In the genomic region with DNA sequence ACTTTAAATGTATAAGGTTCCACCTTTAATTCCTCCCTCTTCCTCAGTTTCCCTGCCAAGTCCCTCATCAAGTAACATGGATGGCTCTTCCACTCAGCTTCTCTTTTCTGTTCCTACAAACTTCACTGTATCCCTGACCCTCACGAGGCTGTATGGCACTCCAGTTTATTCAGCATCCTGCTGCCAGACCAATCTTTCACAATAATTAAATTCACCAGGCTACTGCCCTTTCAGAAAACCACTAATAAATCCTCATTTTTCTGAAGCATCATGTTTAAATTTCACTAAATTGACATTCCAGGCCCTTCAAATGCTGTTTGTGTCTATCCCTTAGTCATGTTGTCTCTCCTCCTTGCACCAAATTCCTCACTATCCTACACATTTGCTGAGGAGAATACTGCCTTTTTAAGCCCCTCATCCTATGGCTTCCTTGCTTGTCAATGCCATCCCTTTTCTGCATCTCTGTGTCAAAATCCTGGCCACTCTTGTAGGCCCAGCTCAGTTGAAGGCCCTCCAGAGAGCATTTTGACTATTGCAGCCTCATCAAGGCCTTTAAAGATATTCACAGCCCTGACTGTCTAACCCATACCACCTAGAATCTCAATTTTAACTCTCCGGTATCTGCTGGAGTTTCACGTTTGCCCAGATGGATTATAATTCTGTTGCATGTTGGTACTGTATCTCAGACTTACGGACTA, we compare ENCODE assay signal across 18 cellular contexts. TPM values are rescaled to one million over a fixed set of nuclear protein-coding genes. Genes with fewer than 3 reads are reported as not detected.
DNase-seq lines count a peak whose midpoint lies in the region; ATAC-seq, FAIRE-seq and TF ChIP-seq lines count a peak whose summit lies in the region.
"Had no signal": no experiment of that assay in that cellular context is flagged by ENCODE, and none has a peak within 500 bp of the region (broad histone marks: within the 10 kb centered on the region; RNA-seq: fewer than 3 reads in every experiment).

No MANE protein-coding gene starts in this region.

- TF ChIP-seq POLR2A in HepG2 (IDR thresholded peaks at IDR 0.05; ENCODE audit: insufficient read depth in 1 of 2, low read depth in 2 of 2, low read length in 2 of 2) (no peak), right lobe of liver (IDR thresholded peaks at IDR 0.05) (no peak)

- no peak overlapping the region for H3K9ac ChIP-seq in HepG2 (ENCODE audit: insufficient read depth, low read depth, low read length)
- no peak overlapping the region for H3K9ac ChIP-seq in parathyroid adenoma

- no peak for TF ChIP-seq EP300 in HepG2 (IDR thresholded peaks at IDR 0.05; ENCODE audit: low read depth in 2 of 2, low read length in 2 of 2)
- no peak for TF ChIP-seq EP300 in HepG2 (CRISPR knock-in tag; IDR thresholded peaks at IDR 0.05; ENCODE audit: borderline replicate concordance)

- TF ChIP-seq RAD21 in HepG2 (CRISPR knock-in tag; IDR thresholded peaks at IDR 0.05) = no peak

- H3K4me2 ChIP-seq in HepG2 (ENCODE audit: low read depth, low read length) (no peak overlapping the region), parathyroid adenoma (ENCODE audit: low read length) (no peak overlapping the region)

- FAIRE-seq in HepG2 (lab: Jason Lieb, UNC) = no peak
- FAIRE-seq in bronchial epithelial cell (lab: Jason Lieb, UNC) = peak; percentile 72
- FAIRE-seq: A204.1, D721Med, G401.6, GM19239 had no signal

- 53% methylated on average over 4 of the region's 4 CpGs for WGBS in HepG2 (ENCODE audit: low lambda C conversion rate)
- 85% methylated on average over 4 of the region's 4 CpGs for WGBS in right lobe of liver (ENCODE audit: insufficient coverage, low coverage, low lambda C conversion rate, missing lambda C conversion rate)

- no peaks in the 10 kb centered on the region for H3K4me1 ChIP-seq in HepG2 (ENCODE audit: insufficient read depth, low read length)
- H3K4me1 ChIP-seq in right lobe of liver = no peaks in the 10 kb centered on the region
- H3K4me1 ChIP-seq in parathyroid adenoma = peaks cover 6% of the 10 kb centered on the region

- DNase-seq in HepG2 (ENCODE audit: low spot score) = no peak
- DNase-seq in right lobe of liver = no peak
- DNase-seq in bronchial epithelial cell (ENCODE audit: low read depth) = no peak
- no peak for DNase-seq in activated effector memory CD4-positive, alpha-beta T cell treated with Interleukin-2 at 50 U/mL for 16 hours
- no peak for DNase-seq in NCI-H187 (lab: John Stamatoyannopoulos, UW)
- no peak for DNase-seq in kidney tubule cell (ENCODE audit: low spot score)
- DNase-seq: C1 segment of cervical spinal cord; CD4-positive, alpha-beta T cell; DMS153; DMS79 treated with DMSO at 0.1 percent for 48 hours; EL; GOT3; H9 had no signal

- H3K79me2 ChIP-seq in HepG2 (ENCODE audit: insufficient read depth, low read length) (no peaks in the 10 kb centered on the region), parathyroid adenoma (no peaks in the 10 kb centered on the region)

- no peaks in the 10 kb centered on the region for H4K20me1 ChIP-seq in HepG2 (ENCODE audit: insufficient read depth, low read length)

- H3K9me3 ChIP-seq in HepG2 (ENCODE audit: low read length) = no peaks in the 10 kb centered on the region
- H3K9me3 ChIP-seq in right lobe of liver = no peaks in the 10 kb centered on the region
- no peaks in the 10 kb centered on the region for H3K9me3 ChIP-seq in parathyroid adenoma (ENCODE audit: control insufficient read depth, low read length)

- H3K4me3 ChIP-seq in HepG2 (replicated peaks in 1 of 3; ENCODE audit: insufficient read depth in 1 of 3, low read depth in 2 of 3, low read length in 3 of 3) = no peak overlapping the region
- H3K4me3 ChIP-seq in right lobe of liver = no peak overlapping the region
- H3K4me3 ChIP-seq in bronchial epithelial cell (ENCODE audit: low read depth, low read length) = no peak overlapping the region
- no peak overlapping the region for H3K4me3 ChIP-seq in parathyroid adenoma (ENCODE audit: low read depth, low read length)

- in situ Hi-C loops in HepG2 (cut with HindIII; ENCODE audit: extremely low pct_ligation_motif_present, low pct_unique_long_range_greater_than_20kb) = no loop called here

- H2AFZ ChIP-seq in HepG2 (ENCODE audit: low read length) (no peak overlapping the region), parathyroid adenoma (peak overlapping the region; percentile 28)

- H3K27me3 ChIP-seq in HepG2 (ENCODE audit: control insufficient read depth in 1 of 2, insufficient read depth in 2 of 2, low read length in 2 of 2) = no peaks in the 10 kb centered on the region
- no peaks in the 10 kb centered on the region for H3K27me3 ChIP-seq in right lobe of liver
- no peaks in the 10 kb centered on the region for H3K27me3 ChIP-seq in bronchial epithelial cell (ENCODE audit: control insufficient read depth, insufficient read depth, low read length)
- no peaks in the 10 kb centered on the region for H3K27me3 ChIP-seq in parathyroid adenoma (ENCODE audit: control insufficient read depth, insufficient read depth, low read length)

- CTCF ChIA-PET in HepG2 (lab: Yijun Ruan, JAX; ENCODE audit: low intra/inter-chr PET ratio, low total read pairs) = no interaction called here

- H3K27ac ChIP-seq in HepG2 (ENCODE audit: extremely low read length, insufficient read depth, low read length) = no peak overlapping the region
- H3K27ac ChIP-seq in right lobe of liver = no peak overlapping the region
- no peak overlapping the region for H3K27ac ChIP-seq in parathyroid adenoma

- intact Hi-C loops in HepG2 (cut with micrococcal nuclease; ENCODE audit: unreplicated experiment) = no loop called here
- intact Hi-C loops in right lobe of liver (cut with DNase I) = loop anchor here in 1 of 2 donors (10.0 kb wide), 1 partner anchor 164 kb away; no protein-coding TSS in a partner anchor

- TF ChIP-seq CTCF in HepG2 (CRISPR knock-in tag; IDR thresholded peaks at IDR 0.05) (no peak), right lobe of liver (IDR thresholded peaks at IDR 0.05) (no peak), bronchial epithelial cell (IDR thresholded peaks at IDR 0.05; ENCODE audit: insufficient read depth, low read length, severe bottlenecking) (no peak), parathyroid adenoma (IDR thresholded peaks at IDR 0.05) (no peak)

- H3K36me3 ChIP-seq in HepG2 (replicated peaks in 1 of 2; ENCODE audit: control insufficient read depth in 1 of 2, insufficient read depth in 2 of 2, low read length in 2 of 2) (no peaks in the 10 kb centered on the region), right lobe of liver (no peaks in the 10 kb centered on the region), bronchial epithelial cell (ENCODE audit: control insufficient read depth, insufficient read depth, low read length) (no peaks in the 10 kb centered on the region), parathyroid adenoma (ENCODE audit: control insufficient read depth, insufficient read depth, low read length) (no peaks in the 10 kb centered on the region)

- no TSS peak for BruUV-seq in HepG2 (replicated peaks; lab: Mats Ljungman, UMichigan)

- POLR2A ChIA-PET in HepG2 (lab: Yijun Ruan, JAX) = no interaction called here

- ATAC-seq in HepG2 = peak; percentile 69
- no peak for ATAC-seq in right lobe of liver

RNA-seq across cellular contexts. Expression of a gene that starts 22.8 kb away (rescaled TPM):
- 96.6 and 166 TPM in 2 replicates for total RNA-seq in HepG2 (2016; rRNA removed; fragmentation: Illumina TruSeq; extraction: Trizol)
- total RNA-seq in HepG2 (2016; cell fraction: cytosol; rRNA removed; fragmentation: Illumina TruSeq; extraction: Trizol; ENCODE audit: low read depth) = 36.4 and 45.6 TPM in 2 replicates
- 99.9 and 166 TPM in 2 replicates for total RNA-seq in HepG2 (2016; cell fraction: insoluble cytoplasmic fraction; rRNA removed; fragmentation: Illumina TruSeq; extraction: Trizol)
- total RNA-seq in HepG2 (2016; cell fraction: membrane; rRNA removed; fragmentation: Illumina TruSeq; extraction: Trizol) = 85.2 and 99.8 TPM in 2 replicates
- total RNA-seq in HepG2 (2016; cell fraction: nucleus; rRNA removed; fragmentation: Illumina TruSeq; extraction: Trizol) = 44.0 and 50.3 TPM in 2 replicates
- 26.9 and 35.1 TPM in 2 replicates for polyA plus RNA-seq in HepG2 (2011; rRNA removed)
- polyA plus RNA-seq in HepG2 (2011; cell fraction: cytosol; rRNA removed) = 14.0 and 22.3 TPM in 2 replicates
- polyA plus RNA-seq in HepG2 (2011; cell fraction: nucleus; rRNA removed) = 9.7 and 13.3 TPM in 2 replicates
- 44.4 and 56.1 TPM in 2 replicates for polyA plus RNA-seq in HepG2 (2012)
- 29.3 and 47.9 TPM in 2 replicates for polyA plus RNA-seq in HepG2 (2016; cell fraction: cytosol; fragmentation: Illumina TruSeq; extraction: Trizol; ENCODE audit: low read depth)
- 142 and 145 TPM in 2 replicates for polyA plus RNA-seq in HepG2 (2016; cell fraction: insoluble cytoplasmic fraction; fragmentation: Illumina TruSeq; extraction: Trizol; ENCODE audit: low read depth)
- polyA plus RNA-seq in HepG2 (2016; cell fraction: membrane; fragmentation: Illumina TruSeq; extraction: Trizol; ENCODE audit: low read depth) = 58.2 and 68.6 TPM in 2 replicates
- polyA plus RNA-seq in HepG2 (2016; cell fraction: nucleus; fragmentation: Illumina TruSeq; extraction: Trizol; ENCODE audit: insufficient read depth, low read depth) = 60.3 and 61.7 TPM in 2 replicates
- polyA minus RNA-seq in HepG2 (2011; rRNA and poly(A)+ RNA removed; ENCODE audit: low replicate concordance) = 5.9 and 8.2 TPM in 2 replicates
- 58.7 and 64.4 TPM in 2 replicates for polyA minus RNA-seq in HepG2 (2011; cell fraction: cytosol; rRNA and poly(A)+ RNA removed)
- polyA minus RNA-seq in HepG2 (2011; cell fraction: nucleus; rRNA and poly(A)+ RNA removed) = 32.3 and 35.6 TPM in 2 replicates
- 10 to 100 TPM; 18.7 to 31.6 (median 27.0) TPM for total RNA-seq in right lobe of liver
- total RNA-seq in bronchial epithelial cell = 30.3 and 36.6 TPM in 2 replicates

RNA-seq across cellular contexts. Expression of a gene that starts 36.0 kb away (rescaled TPM):
- total RNA-seq in HepG2 (2016; rRNA removed; fragmentation: Illumina TruSeq; extraction: Trizol) = 3.0 and 3.6 TPM in 2 replicates
- 10.4 and 13.3 TPM in 2 replicates for total RNA-seq in HepG2 (2016; cell fraction: cytosol; rRNA removed; fragmentation: Illumina TruSeq; extraction: Trizol; ENCODE audit: low read depth)
- 2.7 and 4.7 TPM in 2 replicates for total RNA-seq in HepG2 (2016; cell fraction: insoluble cytoplasmic fraction; rRNA removed; fragmentation: Illumina TruSeq; extraction: Trizol)
- 4.9 and 7.6 TPM in 2 replicates for total RNA-seq in HepG2 (2016; cell fraction: membrane; rRNA removed; fragmentation: Illumina TruSeq; extraction: Trizol)
- total RNA-seq in HepG2 (2016; cell fraction: nucleus; rRNA removed; fragmentation: Illumina TruSeq; extraction: Trizol) = 8.9 and 14.3 TPM in 2 replicates
- 3.8 and 5.0 TPM in 2 replicates for polyA plus RNA-seq in HepG2 (2011; rRNA removed)
- polyA plus RNA-seq in HepG2 (2011; cell fraction: cytosol; rRNA removed) = 1.7 and 3.3 TPM in 2 replicates
- 3.2 and 4.1 TPM in 2 replicates for polyA plus RNA-seq in HepG2 (2011; cell fraction: nucleus; rRNA removed)
- 2.9 and 4.3 TPM in 2 replicates for polyA plus RNA-seq in HepG2 (2012)
- 2.8 and 4.3 TPM in 2 replicates for polyA plus RNA-seq in HepG2 (2016; cell fraction: cytosol; fragmentation: Illumina TruSeq; extraction: Trizol; ENCODE audit: low read depth)
- polyA plus RNA-seq in HepG2 (2016; cell fraction: insoluble cytoplasmic fraction; fragmentation: Illumina TruSeq; extraction: Trizol; ENCODE audit: low read depth) = 2.9 and 3.8 TPM in 2 replicates
- 4.6 and 5.3 TPM in 2 replicates for polyA plus RNA-seq in HepG2 (2016; cell fraction: membrane; fragmentation: Illumina TruSeq; extraction: Trizol; ENCODE audit: low read depth)
- 6.4 and 7.4 TPM in 2 replicates for polyA plus RNA-seq in HepG2 (2016; cell fraction: nucleus; fragmentation: Illumina TruSeq; extraction: Trizol; ENCODE audit: insufficient read depth, low read depth)
- polyA minus RNA-seq in HepG2 (2011; rRNA and poly(A)+ RNA removed; ENCODE audit: low replicate concordance) = 0.37 and 3.8 TPM in 2 replicates
- polyA minus RNA-seq in HepG2 (2011; cell fraction: cytosol; rRNA and poly(A)+ RNA removed) = 2.1 and 2.5 TPM in 2 replicates
- polyA minus RNA-seq in HepG2 (2011; cell fraction: nucleus; rRNA and poly(A)+ RNA removed) = 36.9 and 38.0 TPM in 2 replicates
- 1 to 10 TPM; 2.9 to 9.2 (median 4.8) TPM for total RNA-seq in right lobe of liver
- 2.1 and 3.7 TPM in 2 replicates for total RNA-seq in bronchial epithelial cell

RNA-seq across cellular contexts. Expression of a gene that starts 57.9 kb away (rescaled TPM):
- total RNA-seq in HepG2 (2016; rRNA removed; fragmentation: Illumina TruSeq; extraction: Trizol) (10.6 and 19.2 TPM in 2 replicates), right lobe of liver (100 to 1,000 TPM; 101 to 289 (median 134) TPM), bronchial epithelial cell (1.0 and 1.1 TPM in 2 replicates)
- 2.5 and 3.1 TPM in 2 replicates for total RNA-seq in HepG2 (2016; cell fraction: cytosol; rRNA removed; fragmentation: Illumina TruSeq; extraction: Trizol; ENCODE audit: low read depth)
- 10.6 and 17.6 TPM in 2 replicates for total RNA-seq in HepG2 (2016; cell fraction: insoluble cytoplasmic fraction; rRNA removed; fragmentation: Illumina TruSeq; extraction: Trizol)
- total RNA-seq in HepG2 (2016; cell fraction: membrane; rRNA removed; fragmentation: Illumina TruSeq; extraction: Trizol) = 20.1 and 24.4 TPM in 2 replicates
- total RNA-seq in HepG2 (2016; cell fraction: nucleus; rRNA removed; fragmentation: Illumina TruSeq; extraction: Trizol) = 9.0 and 10.7 TPM in 2 replicates
- 21.4 and 24.9 TPM in 2 replicates for polyA plus RNA-seq in HepG2 (2011; rRNA removed)
- 14.9 and 22.6 TPM in 2 replicates for polyA plus RNA-seq in HepG2 (2011; cell fraction: cytosol; rRNA removed)
- polyA plus RNA-seq in HepG2 (2011; cell fraction: nucleus; rRNA removed) = 12.3 and 12.6 TPM in 2 replicates
- polyA plus RNA-seq in HepG2 (2012) = 35.5 and 45.2 TPM in 2 replicates
- 3.4 and 3.6 TPM in 2 replicates for polyA plus RNA-seq in HepG2 (2016; cell fraction: cytosol; fragmentation: Illumina TruSeq; extraction: Trizol; ENCODE audit: low read depth)
- 19.5 and 21.2 TPM in 2 replicates for polyA plus RNA-seq in HepG2 (2016; cell fraction: insoluble cytoplasmic fraction; fragmentation: Illumina TruSeq; extraction: Trizol; ENCODE audit: low read depth)
- 19.1 and 22.9 TPM in 2 replicates for polyA plus RNA-seq in HepG2 (2016; cell fraction: membrane; fragmentation: Illumina TruSeq; extraction: Trizol; ENCODE audit: low read depth)
- polyA plus RNA-seq in HepG2 (2016; cell fraction: nucleus; fragmentation: Illumina TruSeq; extraction: Trizol; ENCODE audit: insufficient read depth, low read depth) = 12.8 and 14.3 TPM in 2 replicates
- 0.47 and 45.0 TPM in 2 replicates for polyA minus RNA-seq in HepG2 (2011; rRNA and poly(A)+ RNA removed; ENCODE audit: low replicate concordance)
- 26.4 and 29.2 TPM in 2 replicates for polyA minus RNA-seq in HepG2 (2011; cell fraction: cytosol; rRNA and poly(A)+ RNA removed)
- polyA minus RNA-seq in HepG2 (2011; cell fraction: nucleus; rRNA and poly(A)+ RNA removed) = 33.1 and 37.5 TPM in 2 replicates
- total RNA-seq: H9 had no signal

Comparison
In these comparisons a context has a peak if more than half of its experiments do, and no peak if none do; other contexts are left out.
1. RNA of a gene that starts 57.9 kb away (total RNA-seq): 101 to 289 TPM in right lobe of liver; 2.5 to 24.4 TPM in HepG2 and 1.0 to 1.1 TPM in bronchial epithelial cell; every median in the first group is over 4 times any median in the second.